8 cellular contexts compared by ENCODE assay signal in genomic region chr6:132512638-132513632, GRCh38. TPM values are rescaled to one million over a fixed set of nuclear protein-coding genes. Genes with fewer than 3 reads are reported as not detected.
DNase-seq lines count a peak whose midpoint lies in the region; ATAC-seq and TF ChIP-seq lines count a peak whose summit lies in the region.

Gene STX7, minus strand, starts transcription at chr6:132513116. Its CDS starts 9,586 bp downstream, at chr6:132503530.

- H3K4me3 Mint-ChIP-seq in HFFc6: peak within 1 kb of the TSS; percentile 98

- peaks cover 12% of the 10 kb centered on the region for H3K27me3 Mint-ChIP-seq in HFFc6 (ENCODE audit: insufficient read depth)

- peak; percentile 82 for DNase-seq in HFFc6
- peak; percentile 91 for DNase-seq in NB4 (ENCODE audit: low read depth)
- peak; percentile 84 for DNase-seq in SKM-1 (lab: John Stamatoyannopoulos, UW; ENCODE audit: unreplicated experiment)
- DNase-seq in activated naive CD4-positive, alpha-beta T cell treated with anti-CD3 and anti-CD28 coated beads, Interleukin-2, amount 50 U/mL, for 72 hours (ENCODE audit: low spot score in 2 of 2): peak; percentile 80 to 88
- DNase-seq in globus pallidus (ENCODE audit: low spot score): peak; percentile 95
- DNase-seq in nucleus accumbens (lab: John Stamatoyannopoulos, UW): peak; percentile 64 to 96 (median 90)
- peak; percentile 98 for DNase-seq in superior temporal gyrus (ENCODE audit: extremely low spot score)

- ATAC-seq in activated naive CD4-positive, alpha-beta T cell treated with anti-CD3 and anti-CD28 coated beads, Interleukin-2, amount 50 U/mL, for 72 hours: peak; percentile 96

- H3K4me3 ChIP-seq in GM08714 (ENCODE audit: low read length) (peak within 1 kb of the TSS; percentile 84), NB4 (ENCODE audit: low read depth, low read length) (peak within 1 kb of the TSS; percentile 81)

- peak within 1 kb of the TSS; percentile 74 for H3K27ac Mint-ChIP-seq in HFFc6
- H3K27ac Mint-ChIP-seq in activated naive CD4-positive, alpha-beta T cell treated with anti-CD3 and anti-CD28 coated beads, Interleukin-2, amount 50 U/mL, for 72 hours: peak within 1 kb of the TSS; percentile 83 to 87

- H3K36me3 Mint-ChIP-seq in HFFc6 (ENCODE audit: low read depth): peaks cover 7% of the 10 kb centered on the region
- H3K36me3 Mint-ChIP-seq in activated naive CD4-positive, alpha-beta T cell treated with anti-CD3 and anti-CD28 coated beads, Interleukin-2, amount 50 U/mL, for 72 hours: peaks cover 1 to 6% of the 10 kb centered on the region in 2 donors

- peak; percentile 68 for TF ChIP-seq POLR2A in NB4 (IDR thresholded peaks at IDR 0.05; ENCODE audit: extremely low read depth, insufficient read length)

- TF ChIP-seq CTCF in HFFc6 (IDR thresholded peaks at IDR 0.05): no peak; the same call in 1 of the 2 replicates
- no peak for TF ChIP-seq CTCF in NB4 (IDR thresholded peaks at IDR 0.05; ENCODE audit: low read depth, low read length)

- peaks cover 39% of the 10 kb centered on the region for H3K4me1 Mint-ChIP-seq in HFFc6 (ENCODE audit: low read depth)

- H3K9me3 Mint-ChIP-seq in HFFc6: no peaks in the 10 kb centered on the region
- no peaks in the 10 kb centered on the region for H3K9me3 Mint-ChIP-seq in activated naive CD4-positive, alpha-beta T cell treated with anti-CD3 and anti-CD28 coated beads, Interleukin-2, amount 50 U/mL, for 72 hours

RNA-seq across cellular contexts. Expression of gene STX7, which starts in this region (rescaled TPM):
- 10 to 100 TPM; 36.4 to 41.5 (median 39.3) TPM for total RNA-seq in HFFc6 (2021; fragmentation: NEBNext Ultra II Directional; extraction: Animal tissue kit (Norgen Biotek cat#: 25700))
- 10 to 100 TPM; 15.2 to 20.3 TPM for total RNA-seq in activated naive CD4-positive, alpha-beta T cell treated with anti-CD3 and anti-CD28 coated beads, Interleukin-2, amount 50 U/mL, for 72 hours

Comparison
In these comparisons a context has a peak if more than half of its experiments do, and no peak if none do; other contexts are left out.
1. Peak in every context shown above with its lines: DNase-seq, ATAC-seq and H3K4me3 ChIP-seq.